Comparison of ENCODE assay signal across 17 cellular contexts in genomic region chr3:55065331-55065730, GRCh38.
DNase-seq lines count a peak whose midpoint lies in the region.
"Had no signal": no experiment of that assay in that cellular context is flagged by ENCODE, and none has a peak within 500 bp of the region (broad histone marks: within the 10 kb centered on the region; RNA-seq: fewer than 3 reads in every experiment).

No MANE protein-coding gene starts in this region.

- DNase-seq in EH (ENCODE audit: low read depth), result peak; percentile 48
- DNase-seq in RPMI7951 (ENCODE audit: low read depth), result peak; percentile 93
- DNase-seq in left kidney (ENCODE audit: low read depth, low spot score), result peak; percentile 37
- DNase-seq in renal cortical epithelial cell (ENCODE audit: low read depth), result peak; percentile 84
- DNase-seq in AG08396 (ENCODE audit: low spot score), result no peak
- no peak for DNase-seq in GDM1 (lab: John Stamatoyannopoulos, UW)
- DNase-seq in dedifferentiated amniotic fluid mesenchymal stem cell (ENCODE audit: extremely low spot score), result no peak
- DNase-seq: 8988T, DMS53, GM23248, KG1, NCI-H1105 treated with DMSO at 0.1 percent for 48 hours, NCI-H2081, NCI-H2171, NCI-H345, NCI-H82, SJCRH30 had no signal

Comparison
In these comparisons a context has a peak if more than half of its experiments do, and no peak if none do; other contexts are left out.
1. DNase-seq: peak in EH (single experiment), RPMI7951 (single experiment), left kidney (single experiment) and renal cortical epithelial cell (single experiment); none in AG08396 (single experiment), GDM1 (single experiment) and dedifferentiated amniotic fluid mesenchymal stem cell (single experiment).